8 cellular contexts compared by ENCODE assay signal in genomic region chr2:20962939-20963543, GRCh38.
A peak's percentile ranks its signal among the peaks of the same experiment; 100 is the strongest.
DNase-seq lines count a peak whose midpoint lies in the region; ATAC-seq, FAIRE-seq and TF ChIP-seq lines count a peak whose summit lies in the region.

No MANE protein-coding gene starts in this region.

- H3K27me3 Mint-ChIP-seq in T-helper 17 cell (peaks cover 65% of the 10 kb centered on the region), astrocyte (ENCODE audit: low read depth, unreplicated experiment) (peaks cover 60% of the 10 kb centered on the region)

- DNase-seq in GDM1 (lab: John Stamatoyannopoulos, UW), result peak; percentile 35
- peak; percentile 41 for DNase-seq in HCT116 (ENCODE audit: low read depth, low spot score)
- peak; percentile 47 for DNase-seq in NCI-H1105 (lab: John Stamatoyannopoulos, UW)
- peak; percentile 49 to 57 (median 51) for DNase-seq in T-helper 17 cell
- DNase-seq in astrocyte (ENCODE audit: low read depth), result peak; percentile 17
- peak; percentile 58 for DNase-seq in hepatic stellate cell (ENCODE audit: low spot score)
- DNase-seq in skeletal muscle cell (ENCODE audit: low read depth), result peak; percentile 0

- TF ChIP-seq CTCF in HCT116 (IDR thresholded peaks at IDR 0.05 in 2 of 3, conservative IDR thresholded peaks at IDR 0.05 in 1 of 3; ENCODE audit: borderline replicate concordance in 1 of 3, insufficient read depth in 1 of 3, low read depth in 2 of 3, low read length in 2 of 3) (peak; percentile 70 to 91 (median 86); a peak in 5 of 6 replicates), astrocyte (IDR thresholded peaks at IDR 0.05; ENCODE audit: insufficient read depth, low read depth, low read length) (peak; percentile 80)

- H3K4me3 Mint-ChIP-seq in T-helper 17 cell (no peak overlapping the region), astrocyte (ENCODE audit: unreplicated experiment) (no peak overlapping the region)

- no peaks in the 10 kb centered on the region for H4K20me1 ChIP-seq in HCT116 (ENCODE audit: insufficient read depth)
- H4K20me1 ChIP-seq in astrocyte (ENCODE audit: insufficient read depth, low read length), result no peaks in the 10 kb centered on the region

- H3K9me3 ChIP-seq in HCT116 (ENCODE audit: control insufficient read depth in 1 of 2, insufficient read depth in 1 of 2, low read depth in 1 of 2, low read length in 2 of 2) (no peaks in the 10 kb centered on the region), T-helper 17 cell (ENCODE audit: control insufficient read depth, low read length, poor library complexity, severe bottlenecking) (no peaks in the 10 kb centered on the region), astrocyte (ENCODE audit: insufficient read depth, low read depth, low read length) (no peaks in the 10 kb centered on the region)

- CTCF ChIA-PET in HCT116 (lab: Charles Lee), result interaction anchor here (0.7 to 4.7 kb wide), 10 partner anchors 10 to 312 kb away, joined by 3 to 66 read pairs (median 4); no protein-coding TSS in a partner anchor

- ATAC-seq in HCT116 (peak; percentile 90), T-helper 17 cell (peak; percentile 74), GM21737 (IDR thresholded peaks at IDR 0.05; ENCODE audit: unreplicated experiment) (no peak)

- no peak for TF ChIP-seq POLR2A in HCT116 (IDR thresholded peaks at IDR 0.05; ENCODE audit: borderline replicate concordance, extremely low read depth, insufficient read depth, insufficient read length)

- H3K4me1 Mint-ChIP-seq in T-helper 17 cell (no peaks in the 10 kb centered on the region), astrocyte (ENCODE audit: low read depth, unreplicated experiment) (no peaks in the 10 kb centered on the region)

- H3K36me3 Mint-ChIP-seq in T-helper 17 cell (ENCODE audit: low read depth), result no peaks in the 10 kb centered on the region
- H3K36me3 Mint-ChIP-seq in astrocyte (ENCODE audit: low read depth, unreplicated experiment), result no peaks in the 10 kb centered on the region

- POLR2A ChIA-PET in HCT116 (lab: Charles Lee), result no interaction called here

- H3K9ac ChIP-seq in HCT116 (ENCODE audit: low read length) (no peak overlapping the region), astrocyte (ENCODE audit: low read length) (no peak overlapping the region)

- H3K9me2 ChIP-seq in HCT116 (ENCODE audit: insufficient read depth), result no peaks in the 10 kb centered on the region

- H3K4me1 ChIP-seq in HCT116 (ENCODE audit: control insufficient read depth in 1 of 2, insufficient read depth in 2 of 2, low read length in 2 of 2) (no peaks in the 10 kb centered on the region), astrocyte (ENCODE audit: insufficient read depth, low read length) (no peaks in the 10 kb centered on the region)

- peak; percentile 80 for TF ChIP-seq RAD21 in HCT116 (IDR thresholded peaks at IDR 0.05; ENCODE audit: low read depth)

- intact Hi-C loops in HCT116 (cut with micrococcal nuclease), result loop anchor here (1.0 kb wide), 3 partner anchors 182 to 302 kb away; no protein-coding TSS in a partner anchor

- peaks cover 1% of the 10 kb centered on the region for H3K9me3 Mint-ChIP-seq in astrocyte (ENCODE audit: unreplicated experiment)

- H3K27ac Mint-ChIP-seq in T-helper 17 cell (no peak overlapping the region), astrocyte (ENCODE audit: unreplicated experiment) (no peak overlapping the region)

- FAIRE-seq in astrocyte (lab: Jason Lieb, UNC), result no peak

- H3K4me3 ChIP-seq in HCT116 (replicated peaks in 1 of 2; ENCODE audit: low read depth in 1 of 2, low read length in 2 of 2), result no peak overlapping the region
- no peak overlapping the region for H3K4me3 ChIP-seq in astrocyte (ENCODE audit: insufficient read depth, low read depth, low read length)
- no peak overlapping the region for H3K4me3 ChIP-seq in skeletal muscle cell (ENCODE audit: low read depth, low read length)

- H3K36me3 ChIP-seq in HCT116 (ENCODE audit: control insufficient read depth in 1 of 2, insufficient read depth in 2 of 2, low read length in 2 of 2), result no peaks in the 10 kb centered on the region
- no peaks in the 10 kb centered on the region for H3K36me3 ChIP-seq in astrocyte (ENCODE audit: insufficient read depth, low read length)

- H3K4me2 ChIP-seq in HCT116 (ENCODE audit: low read length), result no peak overlapping the region
- no peak overlapping the region for H3K4me2 ChIP-seq in astrocyte (ENCODE audit: low read length)

- H2AFZ ChIP-seq in HCT116 (ENCODE audit: low read depth, low read length, poor library complexity, severe bottlenecking) (no peak overlapping the region), astrocyte (ENCODE audit: low read depth, low read length) (no peak overlapping the region)

- no peak overlapping the region for H3K27ac ChIP-seq in HCT116 (ENCODE audit: low read depth, low read length)
- no peak overlapping the region for H3K27ac ChIP-seq in astrocyte (ENCODE audit: low read depth, low read length)

- RAD21 ChIA-PET in HCT116 (lab: Charles Lee; ENCODE audit: low non-redundant PET in 1 of 2, low total read pairs in 2 of 2, uncharacterized antibody in 2 of 2, unreplicated experiment in 2 of 2), result interaction anchor here (1.2 to 1.5 kb wide), 3 partner anchors 182 to 302 kb away, joined by 4 to 15 read pairs (median 15); no protein-coding TSS in a partner anchor

- no TSS peak for BruUV-seq in HCT116 (replicated peaks; lab: Mats Ljungman, UMichigan)

- H3K79me2 ChIP-seq in HCT116 (ENCODE audit: insufficient read depth, low read length), result no peaks in the 10 kb centered on the region
- H3K79me2 ChIP-seq in astrocyte (ENCODE audit: insufficient read depth, low read length), result no peaks in the 10 kb centered on the region

- peaks cover 61% of the 10 kb centered on the region for H3K27me3 ChIP-seq in HCT116 (ENCODE audit: insufficient read depth, low read length)
- peaks cover 13% of the 10 kb centered on the region for H3K27me3 ChIP-seq in astrocyte (ENCODE audit: insufficient read depth, low read length)

TF ChIP-seq in HCT116, 20 proteins besides CTCF, POLR2A, EP300 and RAD21:
- no peak for TF ChIP-seq SIN3A (IDR thresholded peaks at IDR 0.05; ENCODE audit: low read depth)
- no peak for TF ChIP-seq JUND (IDR thresholded peaks at IDR 0.05)
- no peak for TF ChIP-seq SP1 (IDR thresholded peaks at IDR 0.05; ENCODE audit: low read depth)
- no peak for TF ChIP-seq POLR2AphosphoS5 (IDR thresholded peaks at IDR 0.05; ENCODE audit: low read depth, low read length)
- no peak for TF ChIP-seq REST (IDR thresholded peaks at IDR 0.05; ENCODE audit: low read depth)
- TF ChIP-seq ELF1 (IDR thresholded peaks at IDR 0.05; ENCODE audit: borderline replicate concordance, low read depth), result no peak
- no peak for TF ChIP-seq ZNF274 (IDR thresholded peaks at IDR 0.05; ENCODE audit: low read depth, low read length)
- TF ChIP-seq MAX (IDR thresholded peaks at IDR 0.05), result no peak
- no peak for TF ChIP-seq YY1 (IDR thresholded peaks at IDR 0.05; ENCODE audit: extremely low read depth, insufficient replicate concordance, low read depth, low read length)
- no peak for TF ChIP-seq SRF (IDR thresholded peaks at IDR 0.05; ENCODE audit: low read depth)
- no peak for TF ChIP-seq TCF7L2 (IDR thresholded peaks at IDR 0.05; ENCODE audit: borderline replicate concordance, extremely low read depth, insufficient read depth, insufficient read length)
- no peak for TF ChIP-seq EZH2phosphoT487 (IDR thresholded peaks at IDR 0.05; ENCODE audit: borderline replicate concordance)
- TF ChIP-seq CEBPB (IDR thresholded peaks at IDR 0.05; ENCODE audit: low read depth), result no peak
- no peak for TF ChIP-seq ZFX (IDR thresholded peaks at IDR 0.05)

Comparison
In these comparisons a context has a peak if more than half of its experiments do, and no peak if none do; other contexts are left out.
1. DNase-seq: peak in every context shown above with its lines; median percentile 58 in hepatic stellate cell; 51 in T-helper 17 cell; 47 in NCI-H1105; 41 in HCT116; 35 in GDM1; 17 in astrocyte; 0 in skeletal muscle cell.